Comparison of ENCODE assay signal across 11 cellular contexts in the genomic region with DNA sequence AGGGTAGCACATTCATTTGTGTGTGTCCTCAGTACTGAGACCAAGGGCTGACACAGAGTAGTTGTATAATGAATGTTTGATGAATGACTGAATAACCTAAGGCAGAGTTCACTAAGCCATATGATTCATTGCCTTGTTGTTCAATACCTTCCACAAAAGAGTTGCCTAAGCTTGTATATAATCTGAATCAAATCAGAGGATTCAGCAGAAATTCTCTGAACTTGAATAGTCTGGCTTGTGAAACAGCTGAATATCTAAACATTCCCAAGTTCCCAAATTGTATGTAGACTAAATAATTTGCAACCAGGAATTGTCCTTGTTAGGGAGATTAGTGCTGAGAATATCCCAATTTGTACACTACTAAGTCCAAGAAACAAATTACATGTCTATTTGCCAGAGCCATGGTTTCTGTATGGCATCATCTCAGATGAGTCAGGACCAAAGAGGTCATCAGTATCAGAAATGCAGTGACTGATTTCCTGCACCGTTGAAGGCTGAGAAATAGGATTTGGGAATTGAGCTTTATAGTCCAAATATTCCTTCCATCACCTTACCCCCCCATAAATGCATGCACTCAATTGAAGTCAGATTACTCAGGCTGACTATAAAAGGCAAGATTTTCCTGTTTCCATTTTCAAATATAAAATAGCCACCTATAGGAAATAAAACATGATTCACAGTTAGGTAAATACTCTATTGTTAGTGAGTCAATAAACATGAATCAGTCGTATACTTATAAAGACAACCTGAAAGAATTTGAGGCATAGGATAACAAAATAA.
A peak's percentile ranks its signal among the peaks of the same experiment; 100 is the strongest.
DNase-seq lines count a peak whose midpoint lies in the region; ATAC-seq, FAIRE-seq and TF ChIP-seq lines count a peak whose summit lies in the region.
"Had no signal": no experiment of that assay in that cellular context is flagged by ENCODE, and none has a peak within 500 bp of the region (broad histone marks: within the 10 kb centered on the region; RNA-seq: fewer than 3 reads in every experiment).

No MANE protein-coding gene starts in this region.

- H3K9ac ChIP-seq in adipocyte (ENCODE audit: low read length) (no peak overlapping the region), keratinocyte (ENCODE audit: control insufficient read depth, extremely low read depth, insufficient read depth, low read length) (peak overlapping the region; percentile 76)

- DNase-seq in AG08396 (ENCODE audit: low spot score) (peak; percentile 34), adipocyte (ENCODE audit: low read depth) (peak; percentile 44), keratinocyte (ENCODE audit: low read depth, low spot score) (peak; percentile 78), NCI-H2196 treated with DMSO at 0.1 percent for 48 hours (lab: John Stamatoyannopoulos, UW; ENCODE audit: unreplicated experiment) (no peak), GM12891 (ENCODE audit: insufficient read length, low spot score) (no peak)
- DNase-seq: DMS79, left ventricle myocardium inferior had no signal

- H3K27me3 ChIP-seq in adipocyte (replicated peaks; ENCODE audit: control insufficient read depth, insufficient read depth, low read length): no peaks in the 10 kb centered on the region
- H3K27me3 ChIP-seq in keratinocyte (ENCODE audit: control insufficient read depth, extremely low read depth, insufficient read depth, low read length): no peaks in the 10 kb centered on the region

- dilution Hi-C loops in keratinocyte (cut with MboI; ENCODE audit: extremely low pct_ligation_motif_present, low sequenced_read_pairs): no loop called here

- no peaks in the 10 kb centered on the region for H3K79me2 ChIP-seq in keratinocyte (ENCODE audit: control insufficient read depth, insufficient read depth, low read length)

- H2AFZ ChIP-seq in keratinocyte (ENCODE audit: control insufficient read depth, low read length): peak overlapping the region; percentile 17

- no peak for ATAC-seq in GM19023 (IDR thresholded peaks at IDR 0.05; ENCODE audit: unreplicated experiment)
- no peak for ATAC-seq in GM19455 (IDR thresholded peaks at IDR 0.05; ENCODE audit: unreplicated experiment)

- no peaks in the 10 kb centered on the region for H3K9me1 ChIP-seq in keratinocyte (ENCODE audit: control insufficient read depth, extremely low read depth, insufficient read depth, low read length)

- H3K36me3 ChIP-seq in HEK293 (ENCODE audit: control insufficient read depth in 2 of 2, insufficient read depth in 1 of 2, low read length in 2 of 2) (no peaks in the 10 kb centered on the region), adipocyte (ENCODE audit: control insufficient read depth, insufficient read depth, low read length, severe bottlenecking) (no peaks in the 10 kb centered on the region), keratinocyte (ENCODE audit: control insufficient read depth in 2 of 2, extremely low read depth in 1 of 2, insufficient read depth in 2 of 2, low read length in 2 of 2) (no peaks in the 10 kb centered on the region)
- H3K36me3 ChIP-seq: left ventricle myocardium inferior had no signal

- H3K4me1 ChIP-seq in HEK293 (ENCODE audit: control insufficient read depth, insufficient read depth, low read length): no peaks in the 10 kb centered on the region
- H3K4me1 ChIP-seq in adipocyte (ENCODE audit: control insufficient read depth, insufficient read depth, low read length): peaks cover 16% of the 10 kb centered on the region
- peaks cover 46% of the 10 kb centered on the region for H3K4me1 ChIP-seq in keratinocyte (ENCODE audit: control insufficient read depth, extremely low read depth, insufficient read depth, low read length)
- H3K4me1 ChIP-seq: left ventricle myocardium inferior had no signal

- TF ChIP-seq CTCF in HEK293 (tag by site-specific recombination; IDR thresholded peaks at IDR 0.05) (no peak), keratinocyte (optimal IDR thresholded peaks at IDR 0.05 in 1 of 3, IDR thresholded peaks at IDR 0.05 in 1 of 3, conservative IDR thresholded peaks at IDR 0.05 in 1 of 3; ENCODE audit: extremely low read depth in 1 of 3, insufficient read depth in 2 of 3, low read length in 3 of 3) (no peak)

- H3K4me2 ChIP-seq in keratinocyte (ENCODE audit: control insufficient read depth, extremely low read depth, insufficient read depth, low read depth, low read length): peak overlapping the region; percentile 60

- CTCF ChIA-PET in HEK293 (lab: Yijun Ruan, JAX): interaction anchor here (0.7 kb wide), 1 partner anchor 129 kb away, joined by 3 read pairs; no protein-coding TSS in a partner anchor

- no peaks in the 10 kb centered on the region for H4K20me1 ChIP-seq in keratinocyte (ENCODE audit: control insufficient read depth, extremely low read depth, insufficient read depth, low read length)

- no peak overlapping the region for H3K4me3 ChIP-seq in HEK293 (ENCODE audit: low read depth, low read length)
- no peak overlapping the region for H3K4me3 ChIP-seq in adipocyte (ENCODE audit: low read length)
- no peak overlapping the region for H3K4me3 ChIP-seq in keratinocyte (ENCODE audit: control insufficient read depth in 2 of 3, extremely low read depth in 1 of 3, insufficient read depth in 2 of 3, low read depth in 1 of 3, low read length in 3 of 3)
- H3K4me3 ChIP-seq: left ventricle myocardium inferior had no signal

- TF ChIP-seq POLR2A in GM12891 (IDR thresholded peaks at IDR 0.05; ENCODE audit: low read depth, low read length): no peak

- H3K27ac ChIP-seq in HEK293 (ENCODE audit: extremely low read depth, low read depth, low read length) (no peak overlapping the region), keratinocyte (ENCODE audit: control insufficient read depth, insufficient read depth, low read length) (peak overlapping the region; percentile 95)
- H3K27ac ChIP-seq: left ventricle myocardium inferior had no signal

- FAIRE-seq in keratinocyte (lab: Jason Lieb, UNC) (peak; percentile 94), GM12891 (lab: Jason Lieb, UNC) (no peak)
- FAIRE-seq: endometrium had no signal

- POLR2A ChIA-PET in HEK293 (lab: Yijun Ruan, JAX): no interaction called here

- H3K9me3 ChIP-seq in HEK293 (ENCODE audit: control insufficient read depth, insufficient read depth, low read depth, low read length): no peaks in the 10 kb centered on the region
- no peaks in the 10 kb centered on the region for H3K9me3 ChIP-seq in adipocyte (ENCODE audit: control insufficient read depth, low read length)
- no peaks in the 10 kb centered on the region for H3K9me3 ChIP-seq in keratinocyte (ENCODE audit: control insufficient read depth, low read depth, low read length)
- H3K9me3 ChIP-seq: left ventricle myocardium inferior had no signal

TF ChIP-seq in HEK293, 187 proteins besides CTCF, POLR2A, EP300 and RAD21 (continues in another document):
- no peak for TF ChIP-seq ZBTB20 (tag by site-specific recombination; IDR thresholded peaks at IDR 0.05)
- no peak for TF ChIP-seq KLF10 (tag by site-specific recombination; IDR thresholded peaks at IDR 0.05)
- 0 out of 2 replicates have a peak, but pooled peaks have one; percentile 29 for TF ChIP-seq ZNF660 (tag by site-specific recombination; IDR thresholded peaks at IDR 0.05)
- TF ChIP-seq, protein P1, sequence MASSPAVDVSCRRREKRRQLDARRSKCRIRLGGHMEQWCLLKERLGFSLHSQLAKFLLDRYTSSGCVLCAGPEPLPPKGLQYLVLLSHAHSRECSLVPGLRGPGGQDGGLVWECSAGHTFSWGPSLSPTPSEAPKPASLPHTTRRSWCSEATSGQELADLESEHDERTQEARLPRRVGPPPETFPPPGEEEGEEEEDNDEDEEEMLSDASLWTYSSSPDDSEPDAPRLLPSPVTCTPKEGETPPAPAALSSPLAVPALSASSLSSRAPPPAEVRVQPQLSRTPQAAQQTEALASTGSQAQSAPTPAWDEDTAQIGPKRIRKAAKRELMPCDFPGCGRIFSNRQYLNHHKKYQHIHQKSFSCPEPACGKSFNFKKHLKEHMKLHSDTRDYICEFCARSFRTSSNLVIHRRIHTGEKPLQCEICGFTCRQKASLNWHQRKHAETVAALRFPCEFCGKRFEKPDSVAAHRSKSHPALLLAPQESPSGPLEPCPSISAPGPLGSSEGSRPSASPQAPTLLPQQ (tag by site-specific recombination; IDR thresholded peaks at IDR 0.05): no peak
- TF ChIP-seq, protein P2, sequence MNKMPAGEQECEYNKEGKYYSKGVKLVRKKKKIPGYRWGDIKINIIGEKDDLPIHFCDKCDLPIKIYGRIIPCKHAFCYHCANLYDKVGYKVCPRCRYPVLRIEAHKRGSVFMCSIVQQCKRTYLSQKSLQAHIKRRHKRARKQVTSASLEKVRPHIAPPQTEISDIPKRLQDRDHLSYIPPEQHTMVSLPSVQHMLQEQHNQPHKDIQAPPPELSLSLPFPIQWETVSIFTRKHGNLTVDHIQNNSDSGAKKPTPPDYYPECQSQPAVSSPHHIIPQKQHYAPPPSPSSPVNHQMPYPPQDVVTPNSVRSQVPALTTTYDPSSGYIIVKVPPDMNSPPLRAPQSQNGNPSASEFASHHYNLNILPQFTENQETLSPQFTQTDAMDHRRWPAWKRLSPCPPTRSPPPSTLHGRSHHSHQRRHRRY (tag by site-specific recombination; IDR thresholded peaks at IDR 0.05): no peak

TF ChIP-seq in GM12891, 5 proteins besides CTCF, POLR2A, EP300 and RAD21:
- no peak for TF ChIP-seq PAX5 (IDR thresholded peaks at IDR 0.05; ENCODE audit: insufficient read depth, low read length, severe bottlenecking)
- no peak for TF ChIP-seq TAF1 (IDR thresholded peaks at IDR 0.05; ENCODE audit: low read depth, low read length)
- TF ChIP-seq POLR2AphosphoS5 (IDR thresholded peaks at IDR 0.05; ENCODE audit: low read depth, low read length): no peak
- TF ChIP-seq POU2F2 (IDR thresholded peaks at IDR 0.05; ENCODE audit: low read depth, low read length): no peak
- TF ChIP-seq SPI1 (IDR thresholded peaks at IDR 0.05; ENCODE audit: low read depth, low read length): no peak

Comparison
In these comparisons a context has a peak if more than half of its experiments do, and no peak if none do; other contexts are left out.
1. DNase-seq: peak in AG08396 (single experiment), adipocyte (single experiment) and keratinocyte (single experiment); none in NCI-H2196 treated with DMSO at 0.1 percent for 48 hours (single experiment) and GM12891 (single experiment).